In the genomic region with DNA sequence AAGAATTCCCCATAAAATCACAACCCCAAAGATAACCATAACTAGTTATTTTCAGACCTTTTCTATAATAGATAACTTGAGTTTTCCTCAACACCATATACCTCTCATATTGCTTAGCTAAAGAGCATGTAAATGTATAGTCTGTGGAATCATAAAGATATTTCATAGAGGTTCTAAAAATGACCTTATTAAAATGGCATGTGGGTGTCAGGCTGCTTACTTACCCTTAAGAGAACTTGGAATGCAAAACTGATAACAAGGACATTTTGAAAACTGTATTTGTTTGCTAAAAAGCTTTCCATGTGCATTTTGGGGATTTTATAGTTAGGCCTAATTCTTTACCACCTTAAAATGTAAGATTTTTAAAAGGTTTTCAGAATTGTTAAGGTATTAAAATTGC, we compare ENCODE assay signal across 14 cellular contexts. TPM values are rescaled to one million over a fixed set of nuclear protein-coding genes. Genes with fewer than 3 reads are reported as not detected.
DNase-seq lines count a peak whose midpoint lies in the region; ATAC-seq lines count a peak whose summit lies in the region.
"Had no signal": no experiment of that assay in that cellular context is flagged by ENCODE, and none has a peak within 500 bp of the region (broad histone marks: within the 10 kb centered on the region; RNA-seq: fewer than 3 reads in every experiment).

No MANE protein-coding gene starts in this region.

- H3K4me3 ChIP-seq in aorta (ENCODE audit: low read length in 2 of 2), result no peak overlapping the region
- H3K4me3 ChIP-seq: BLaER1, HAP-1 had no signal

- intact Hi-C loops in aorta (cut with DNase I), result no loop called here

- no peaks in the 10 kb centered on the region for H3K4me1 ChIP-seq in aorta (ENCODE audit: control insufficient read depth in 1 of 2, insufficient read depth in 2 of 2, low read length in 2 of 2)

- H3K9me3 ChIP-seq in aorta (ENCODE audit: control insufficient read depth, low read length), result no peaks in the 10 kb centered on the region
- H3K9me3 ChIP-seq: BLaER1, HAP-1 had no signal

- ATAC-seq in aorta (ENCODE audit: low FRiP score), result no peak

- H3K27me3 ChIP-seq in aorta (ENCODE audit: control insufficient read depth in 1 of 2, insufficient read depth in 2 of 2, low read length in 1 of 2), result no peaks in the 10 kb centered on the region
- H3K27me3 ChIP-seq: BLaER1 had no signal

- no peak overlapping the region for H3K27ac ChIP-seq in aorta (ENCODE audit: low read depth in 1 of 2, low read length in 2 of 2)
- H3K27ac ChIP-seq: BLaER1 had no signal

- no peaks in the 10 kb centered on the region for H3K36me3 ChIP-seq in aorta (ENCODE audit: control insufficient read depth in 1 of 2, insufficient read depth in 2 of 2, low read length in 1 of 2)
- H3K36me3 ChIP-seq: BLaER1, HAP-1 had no signal

- peak; percentile 22 for DNase-seq in HCEC 1CT
- DNase-seq in amniotic epithelial cell (ENCODE audit: low read depth), result peak; percentile 56
- DNase-seq in iris pigment epithelial cell (ENCODE audit: low read depth), result peak; percentile 57
- peak; percentile 15 for DNase-seq in superior temporal gyrus (ENCODE audit: extremely low spot score)
- no peak for DNase-seq in SW480 (ENCODE audit: low spot score)
- no peak for DNase-seq in SIG-M5 treated with dmso at 0.1 percent for 504 hours (lab: John Stamatoyannopoulos, UW; ENCODE audit: unreplicated experiment)
- no peak for DNase-seq in aorta
- DNase-seq: NCI-H1048, NCI-H146, NCI-H345, NCI-H526 treated with DMSO at 0.1 percent for 48 hours, SIG-M5 had no signal

RNA-seq across cellular contexts. Expression of gene SIK2, which starts 4.7 kb away (rescaled TPM):
- 10 to 100 TPM; 13.0 to 21.9 TPM for total RNA-seq in aorta
- 1 to 10 TPM; 3.5 to 8.6 TPM for polyA plus RNA-seq in aorta

Comparison
In these comparisons a context has a peak if more than half of its experiments do, and no peak if none do; other contexts are left out.
1. DNase-seq: peak in HCEC 1CT (single experiment), amniotic epithelial cell (single experiment), iris pigment epithelial cell (single experiment) and superior temporal gyrus (single experiment); none in SW480 (single experiment), SIG-M5 treated with dmso at 0.1 percent for 504 hours (single experiment) and aorta (0 of 2).